ENCODE assay signal across 8 cellular contexts in genomic region chr1:54199151-54199764, GRCh38. TPM values are rescaled to one million over a fixed set of nuclear protein-coding genes. Genes with fewer than 3 reads are reported as not detected.
DNase-seq lines count a peak whose midpoint lies in the region; ATAC-seq and TF ChIP-seq lines count a peak whose summit lies in the region.

No MANE protein-coding gene starts in this region.

- intact Hi-C loops in HCT116 (cut with micrococcal nuclease) = no loop called here

- RAD21 ChIA-PET in HCT116 (lab: Charles Lee; ENCODE audit: low non-redundant PET in 1 of 2, low total read pairs in 2 of 2, uncharacterized antibody in 2 of 2, unreplicated experiment in 2 of 2) = no interaction called here

- H4K20me1 ChIP-seq in HCT116 (ENCODE audit: insufficient read depth) (no peaks in the 10 kb centered on the region), SU-DHL-6 (ENCODE audit: low read depth, low read length) (no peaks in the 10 kb centered on the region)

- CTCF ChIA-PET in CD8-positive, alpha-beta memory T cell (lab: Charles Lee) = interaction anchor here (0.9 to 2.4 kb wide), 6 partner anchors 9 to 290 kb away, joined by 3 to 13 read pairs (median 3); partner anchors contain the start of gene SSBP3
- CTCF ChIA-PET in HCT116 (lab: Charles Lee) = interaction anchor here (1.1 to 2.1 kb wide), 3 partner anchors 18 to 338 kb away, joined by 3 to 8 read pairs (median 5); no protein-coding TSS in a partner anchor

- no peaks in the 10 kb centered on the region for H3K9me3 ChIP-seq in CD8-positive, alpha-beta memory T cell (ENCODE audit: low read length)
- H3K9me3 ChIP-seq in HCT116 (ENCODE audit: control insufficient read depth in 1 of 2, insufficient read depth in 1 of 2, low read depth in 1 of 2, low read length in 2 of 2) (no peaks in the 10 kb centered on the region), SU-DHL-6 (ENCODE audit: insufficient read depth, low read length) (no peaks in the 10 kb centered on the region)

- TF ChIP-seq POLR2A in HCT116 (IDR thresholded peaks at IDR 0.05; ENCODE audit: borderline replicate concordance, extremely low read depth, insufficient read depth, insufficient read length) = no peak

- POLR2A ChIA-PET in CD8-positive, alpha-beta memory T cell (lab: Charles Lee) = interaction anchor here (1.1 kb wide), 1 partner anchor 207 kb away, joined by 4 read pairs; the partner anchor contains the start of gene SSBP3
- POLR2A ChIA-PET in HCT116 (lab: Charles Lee) = interaction anchor here (0.7 to 1.3 kb wide), 5 partner anchors 17 to 300 kb away, joined by 3 to 8 read pairs (median 3); no protein-coding TSS in a partner anchor

- H3K4me3 ChIP-seq in CD8-positive, alpha-beta memory T cell (ENCODE audit: low read length) = peak overlapping the region; percentile 94
- H3K4me3 ChIP-seq in HCT116 (replicated peaks in 1 of 2; ENCODE audit: low read depth in 1 of 2, low read length in 2 of 2) (peak overlapping the region; percentile 81 to 89), SU-DHL-6 (ENCODE audit: insufficient read depth, low read length, poor library complexity, severe bottlenecking) (peak overlapping the region; percentile 72), fibroblast of pulmonary artery (replicated peaks; ENCODE audit: low read depth, low read length) (peak overlapping the region; percentile 97)

- H3K9me3 Mint-ChIP-seq in CD8-positive, alpha-beta memory T cell = no peaks in the 10 kb centered on the region

- H3K4me2 ChIP-seq in HCT116 (ENCODE audit: low read length) (peak overlapping the region; percentile 97), SU-DHL-6 (ENCODE audit: low read depth, low read length, poor library complexity, severe bottlenecking) (peak overlapping the region; percentile 73)

- H3K4me1 ChIP-seq in CD8-positive, alpha-beta memory T cell (ENCODE audit: insufficient read depth, low read length) = peaks cover 19% of the 10 kb centered on the region
- H3K4me1 ChIP-seq in HCT116 (ENCODE audit: control insufficient read depth in 1 of 2, insufficient read depth in 2 of 2, low read length in 2 of 2) = peaks cover 11 to 17% of the 10 kb centered on the region in 2 experiments

- no peaks in the 10 kb centered on the region for H3F3A ChIP-seq in SU-DHL-6 (ENCODE audit: insufficient read depth)

- H3K9me2 ChIP-seq in HCT116 (ENCODE audit: insufficient read depth) (no peaks in the 10 kb centered on the region), SU-DHL-6 (replicated peaks; ENCODE audit: insufficient read depth, low read length) (no peaks in the 10 kb centered on the region)

- no peak for DNase-seq in CD8-positive, alpha-beta memory T cell
- DNase-seq in HCT116 (ENCODE audit: low read depth, low spot score) (no peak), fibroblast of pulmonary artery (ENCODE audit: low read depth) (no peak), pons (ENCODE audit: low spot score) (peak; percentile 8), mesenteric fat pad (ENCODE audit: low spot score) (no peak), NCI-H1092 treated with DMSO at 0.1 percent for 48 hours (lab: John Stamatoyannopoulos, UW) (no peak)

- no peaks in the 10 kb centered on the region for H3K27me3 ChIP-seq in CD8-positive, alpha-beta memory T cell (ENCODE audit: insufficient read depth, low read length, poor library complexity, severe bottlenecking)
- H3K27me3 ChIP-seq in HCT116 (ENCODE audit: insufficient read depth, low read length) (no peaks in the 10 kb centered on the region), SU-DHL-6 (ENCODE audit: low read length) (no peaks in the 10 kb centered on the region)

- H3K9ac ChIP-seq in HCT116 (ENCODE audit: low read length) (peak overlapping the region; percentile 90), SU-DHL-6 (ENCODE audit: low read length) (peak overlapping the region; percentile 95)

- H3K27ac ChIP-seq in CD8-positive, alpha-beta memory T cell (ENCODE audit: low read depth, low read length) = peak overlapping the region; percentile 64
- peak overlapping the region; percentile 25; the same call in 1 of the 2 replicates for H3K27ac ChIP-seq in HCT116 (ENCODE audit: low read depth, low read length)
- no peak overlapping the region for H3K27ac ChIP-seq in SU-DHL-6 (ENCODE audit: low read depth, low read length)

- peaks cover 37 to 52% (median 37%) of the 10 kb centered on the region in 3 donors for H3K4me1 Mint-ChIP-seq in CD8-positive, alpha-beta memory T cell

- peak overlapping the region; percentile 88 to 96 (median 93) for H3K4me3 Mint-ChIP-seq in CD8-positive, alpha-beta memory T cell

- TF ChIP-seq RAD21 in HCT116 (IDR thresholded peaks at IDR 0.05; ENCODE audit: low read depth) = no peak

- peak overlapping the region; percentile 67 for H2AFZ ChIP-seq in HCT116 (ENCODE audit: low read depth, low read length, poor library complexity, severe bottlenecking)
- peak overlapping the region; percentile 92 for H2AFZ ChIP-seq in SU-DHL-6 (ENCODE audit: low read depth, low read length, severe bottlenecking)

- H3K79me2 ChIP-seq in HCT116 (ENCODE audit: insufficient read depth, low read length) (peaks cover 42% of the 10 kb centered on the region), SU-DHL-6 (ENCODE audit: insufficient read depth, low read length) (peaks cover 48% of the 10 kb centered on the region)

- TSS peak; percentile 88 for BruUV-seq in HCT116 (replicated peaks; lab: Mats Ljungman, UMichigan)

- H3K27me3 Mint-ChIP-seq in CD8-positive, alpha-beta memory T cell = no peaks in the 10 kb centered on the region

- H3K27ac Mint-ChIP-seq in CD8-positive, alpha-beta memory T cell = peak overlapping the region; percentile 27 to 93 (median 92)

- ATAC-seq in HCT116 = peak; percentile 9
- ATAC-seq in GM18858 (IDR thresholded peaks at IDR 0.05; ENCODE audit: unreplicated experiment) = no peak

- no peaks in the 10 kb centered on the region for H3K36me3 ChIP-seq in CD8-positive, alpha-beta memory T cell (ENCODE audit: insufficient read depth, low read length)
- peaks cover 3 to 4% of the 10 kb centered on the region in 2 experiments; a peak in 1 of 4 replicates for H3K36me3 ChIP-seq in HCT116 (ENCODE audit: control insufficient read depth in 1 of 2, insufficient read depth in 2 of 2, low read length in 2 of 2)
- peaks cover 2% of the 10 kb centered on the region; the same call in 1 of the 2 replicates for H3K36me3 ChIP-seq in SU-DHL-6 (ENCODE audit: low read length)

- H3K36me3 Mint-ChIP-seq in CD8-positive, alpha-beta memory T cell = peaks cover 0 to 44% (median 3%) of the 10 kb centered on the region in 3 donors

- TF ChIP-seq CTCF in HCT116 (IDR thresholded peaks at IDR 0.05 in 2 of 3, conservative IDR thresholded peaks at IDR 0.05 in 1 of 3; ENCODE audit: borderline replicate concordance in 1 of 3, insufficient read depth in 1 of 3, low read depth in 2 of 3, low read length in 2 of 3) (no peak), SU-DHL-6 (IDR thresholded peaks at IDR 0.05; ENCODE audit: insufficient read depth, low read length, poor library complexity, severe bottlenecking) (no peak), fibroblast of pulmonary artery (IDR thresholded peaks at IDR 0.05; ENCODE audit: low read length, missing control alignments) (no peak)

TF ChIP-seq in HCT116, 20 proteins besides CTCF, POLR2A, EP300 and RAD21 (continues in another document):
- TF ChIP-seq ELF1 (IDR thresholded peaks at IDR 0.05; ENCODE audit: borderline replicate concordance, low read depth) = no peak
- no peak for TF ChIP-seq YY1 (IDR thresholded peaks at IDR 0.05; ENCODE audit: extremely low read depth, insufficient replicate concordance, low read depth, low read length)
- TF ChIP-seq SRF (IDR thresholded peaks at IDR 0.05; ENCODE audit: low read depth) = no peak
- no peak for TF ChIP-seq REST (IDR thresholded peaks at IDR 0.05; ENCODE audit: low read depth)

RNA-seq across cellular contexts. Expression of gene CYB5RL, which starts 0.6 kb away (rescaled TPM):
- 10 to 100 TPM; 11.8 to 13.9 TPM for total RNA-seq in CD8-positive, alpha-beta memory T cell
- 3.7 TPM for polyA plus RNA-seq in CD8-positive, alpha-beta memory T cell
- total RNA-seq in HCT116 (2021; ENCODE audit: unreplicated experiment) = 11.7 TPM
- 3.6 and 5.4 TPM in 2 replicates for polyA plus RNA-seq in HCT116 (2012)
- 5.2 TPM for total RNA-seq in mesenteric fat pad

RNA-seq across cellular contexts. Expression of gene MRPL37, which starts 0.7 kb away (rescaled TPM):
- 100 to 1,000 TPM; 226 to 229 TPM for total RNA-seq in CD8-positive, alpha-beta memory T cell
- polyA plus RNA-seq in CD8-positive, alpha-beta memory T cell = 58.8 TPM
- total RNA-seq in HCT116 (2021; ENCODE audit: unreplicated experiment) = 132 TPM
- polyA plus RNA-seq in HCT116 (2012) = 98.1 and 139 TPM in 2 replicates
- total RNA-seq in mesenteric fat pad = 54.2 TPM

RNA-seq across cellular contexts. Expression of gene CDCP2, which starts 46.5 kb away (rescaled TPM):
- total RNA-seq in CD8-positive, alpha-beta memory T cell = not detected
- not detected for polyA plus RNA-seq in CD8-positive, alpha-beta memory T cell
- total RNA-seq in HCT116 (2021; ENCODE audit: unreplicated experiment) (0.22 TPM), mesenteric fat pad (0.19 TPM)
- polyA plus RNA-seq in HCT116 (2012) = 0.03 TPM in 1 of 2 replicates, not detected in the other
